1 cellular context compared by ENCODE assay signal in genomic region chr12:104304261-104305004, GRCh38.
TF ChIP-seq lines count a peak whose summit lies in the region.

No MANE protein-coding gene starts in this region.

TF ChIP-seq in IMR-90, 13 proteins besides CTCF, POLR2A, EP300 and RAD21 (continued from another document):
- no peak for TF ChIP-seq BHLHE40 (IDR thresholded peaks at IDR 0.05; ENCODE audit: low read depth, low read length)
- no peak for TF ChIP-seq FOS (IDR thresholded peaks at IDR 0.05; ENCODE audit: low read depth, low read length)
